ENCODE assay signal across 1 cellular context in genomic region chr2:148614332-148615049, GRCh38.
TF ChIP-seq lines count a peak whose summit lies in the region.

No MANE protein-coding gene starts in this region.

TF ChIP-seq in GM12878, 131 proteins besides CTCF, POLR2A, EP300 and RAD21 (continued from another document):
- TF ChIP-seq ZNF592 (IDR thresholded peaks at IDR 0.05), result no peak
- no peak for TF ChIP-seq ZBTB11 (CRISPR knock-in tag; IDR thresholded peaks at IDR 0.05)
- TF ChIP-seq TCF12 (IDR thresholded peaks at IDR 0.05; ENCODE audit: low read depth, low read length), result no peak
- TF ChIP-seq BMI1 (IDR thresholded peaks at IDR 0.05; ENCODE audit: borderline replicate concordance), result no peak
- no peak for TF ChIP-seq TBL1XR1 (IDR thresholded peaks at IDR 0.05; ENCODE audit: low read depth, low read length)
- 0 out of 2 replicates have a peak, but pooled peaks have one; percentile 42 for TF ChIP-seq MEF2A (IDR thresholded peaks at IDR 0.05; ENCODE audit: insufficient read depth, low read depth, low read length)
- no peak for TF ChIP-seq EGR1 (IDR thresholded peaks at IDR 0.05; ENCODE audit: borderline replicate concordance in 1 of 2, low read depth in 2 of 2, low read length in 2 of 2)
- TF ChIP-seq POLR2AphosphoS2 (IDR thresholded peaks at IDR 0.05; ENCODE audit: low read depth, low read length), result no peak
- peak; percentile 44 for TF ChIP-seq JUNB (IDR thresholded peaks at IDR 0.05)
- TF ChIP-seq BCL3 (IDR thresholded peaks at IDR 0.05; ENCODE audit: borderline replicate concordance, insufficient read depth, low read depth, low read length, poor library complexity, severe bottlenecking), result no peak
- no peak for TF ChIP-seq KLF5 (IDR thresholded peaks at IDR 0.05; ENCODE audit: partially characterized antibody)
- no peak for TF ChIP-seq ZBTB40 (IDR thresholded peaks at IDR 0.05; ENCODE audit: borderline replicate concordance)
- TF ChIP-seq ATF3 (IDR thresholded peaks at IDR 0.05; ENCODE audit: borderline replicate concordance, extremely low read depth, low read depth, low read length), result no peak
- TF ChIP-seq ELK1 (IDR thresholded peaks at IDR 0.05; ENCODE audit: low read depth, low read length), result no peak
- no peak for TF ChIP-seq SMARCA5 (IDR thresholded peaks at IDR 0.05)
- TF ChIP-seq CHD4 (IDR thresholded peaks at IDR 0.05), result no peak
- no peak for TF ChIP-seq PBX3 (IDR thresholded peaks at IDR 0.05; ENCODE audit: insufficient replicate concordance, low read depth, low read length)
- no peak for TF ChIP-seq CEBPB (IDR thresholded peaks at IDR 0.05; ENCODE audit: borderline replicate concordance in 1 of 2, low read depth in 2 of 2, low read length in 2 of 2)
- no peak for TF ChIP-seq SMC3 (IDR thresholded peaks at IDR 0.05; ENCODE audit: borderline replicate concordance, low read length)
- no peak for TF ChIP-seq ZNF24 (IDR thresholded peaks at IDR 0.05)
- TF ChIP-seq KAT2A (conservative IDR thresholded peaks at IDR 0.05; ENCODE audit: control insufficient read depth, low read depth, low read length), result no peak
- TF ChIP-seq SKIL (IDR thresholded peaks at IDR 0.05; ENCODE audit: low read depth, poor library complexity, severe bottlenecking), result no peak
- no peak for TF ChIP-seq NBN (IDR thresholded peaks at IDR 0.05)
- TF ChIP-seq YBX1 (IDR thresholded peaks at IDR 0.05), result no peak
- TF ChIP-seq BHLHE40 (IDR thresholded peaks at IDR 0.05; ENCODE audit: borderline replicate concordance in 1 of 2, low read depth in 2 of 2, low read length in 1 of 2), result peak in 1 of 2 experiments; percentile 28; a peak in 1 of 4 replicates
- no peak for TF ChIP-seq EZH2 (IDR thresholded peaks at IDR 0.05; ENCODE audit: borderline replicate concordance, control insufficient read depth, low read depth, low read length)
- no peak for TF ChIP-seq MXI1 (IDR thresholded peaks at IDR 0.05; ENCODE audit: low read depth, low read length)
- TF ChIP-seq ZBED1 (IDR thresholded peaks at IDR 0.05; ENCODE audit: borderline replicate concordance), result no peak
- TF ChIP-seq USF1 (IDR thresholded peaks at IDR 0.05; ENCODE audit: borderline replicate concordance, extremely low read length, insufficient read depth, low read depth, low read length), result no peak
- no peak for TF ChIP-seq MTA2 (IDR thresholded peaks at IDR 0.05; ENCODE audit: low read depth)
- TF ChIP-seq CHD2 (IDR thresholded peaks at IDR 0.05; ENCODE audit: borderline replicate concordance, low read depth, low read length), result no peak
